Comparison of ENCODE assay signal across 7 cellular contexts in genomic region chr3:90091557-90091956, GRCh38.
DNase-seq lines count a peak whose midpoint lies in the region; ATAC-seq and TF ChIP-seq lines count a peak whose summit lies in the region.

No MANE protein-coding gene starts in this region.

- DNase-seq in HPDE6-E6E7 (ENCODE audit: extremely low spot score) (peak; percentile 6), RKO (ENCODE audit: low spot score) (peak; percentile 29), foreskin fibroblast (peak; percentile 58 to 85), sciatic nerve (ENCODE audit: low spot score) (no peak), foreskin melanocyte (no peak), DMS114 treated with DMSO at 0.1 percent for 48 hours (lab: John Stamatoyannopoulos, UW; ENCODE audit: unreplicated experiment) (no peak)

- no peak overlapping the region for H3K4me3 ChIP-seq in foreskin fibroblast (ENCODE audit: low read depth in 1 of 2, low read length in 2 of 2)

- peak; percentile 63 for ATAC-seq in GM18870 (IDR thresholded peaks at IDR 0.05; ENCODE audit: unreplicated experiment)
- ATAC-seq in sciatic nerve, result peak; percentile 81

- TF ChIP-seq CTCF in foreskin fibroblast (IDR thresholded peaks at IDR 0.05; ENCODE audit: low read depth, low read length), result peak; percentile 48

- intact Hi-C loops in sciatic nerve (cut with DNase I), result no loop called here

Comparison
In these comparisons a context has a peak if more than half of its experiments do, and no peak if none do; other contexts are left out.
1. DNase-seq: peak in HPDE6-E6E7 (single experiment), RKO (single experiment) and foreskin fibroblast (2 of 2); none in sciatic nerve (single experiment), foreskin melanocyte (single experiment) and DMS114 treated with DMSO at 0.1 percent for 48 hours (single experiment).